9 cellular contexts compared by ENCODE assay signal in the genomic region with DNA sequence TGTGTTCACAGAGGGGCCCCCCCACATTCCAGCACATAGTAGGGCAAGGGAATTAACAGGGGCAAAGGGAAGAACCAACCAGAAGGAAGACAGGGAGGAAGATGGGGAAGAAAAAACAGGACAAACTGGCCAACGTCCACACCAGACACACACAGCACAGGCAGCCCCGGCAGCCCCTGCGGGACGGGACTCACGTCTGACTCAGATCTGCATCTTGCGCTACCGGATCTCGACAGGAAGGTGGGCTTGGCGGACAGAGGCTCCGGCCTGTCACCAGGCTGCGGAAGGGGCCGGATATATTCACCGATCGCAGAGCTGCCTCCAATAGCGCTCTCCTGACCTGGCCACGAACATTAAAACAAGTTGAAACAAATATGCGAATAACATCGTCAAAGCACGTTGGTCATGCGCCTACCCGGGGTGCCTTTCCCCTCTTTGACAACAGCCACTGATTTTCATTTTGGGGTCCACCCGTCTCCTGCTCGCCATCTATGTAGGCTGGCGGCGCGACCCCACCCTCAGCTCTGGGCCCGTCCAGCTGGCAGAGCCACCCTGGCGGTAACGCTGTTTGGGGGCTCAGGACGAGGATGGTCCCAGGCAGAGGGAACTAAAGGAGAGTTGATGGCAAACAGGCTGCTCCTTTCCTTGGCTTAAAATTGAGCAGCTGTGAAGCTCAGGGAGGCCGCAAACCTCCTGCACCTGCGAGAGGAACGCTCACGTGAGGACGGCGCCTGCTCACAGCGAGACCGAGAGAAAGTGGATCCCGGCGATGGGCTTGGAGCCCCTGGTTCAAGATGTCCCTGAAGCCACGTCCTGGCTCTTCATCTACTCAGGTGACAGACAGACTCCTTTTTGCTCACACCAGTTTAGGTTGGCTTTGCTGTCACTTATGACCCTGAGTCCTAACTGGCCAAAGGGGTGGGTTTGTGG.
"Had no signal": no experiment of that assay in that cellular context is flagged by ENCODE, and none has a peak within 500 bp of the region (broad histone marks: within the 10 kb centered on the region; RNA-seq: fewer than 3 reads in every experiment).

No MANE protein-coding gene starts in this region.

- H3K4me3 ChIP-seq: GM23338, HAP-1 had no signal

- H3K27ac Mint-ChIP-seq: GM23338, HFFc6 had no signal

- H3K36me3 ChIP-seq: HAP-1 had no signal

- H3K4me2 ChIP-seq: GM23338, KMS-11 had no signal

- H2AFZ ChIP-seq: GM23338 had no signal

- H3K9me3 ChIP-seq: HAP-1 had no signal

- H3K9ac ChIP-seq: KMS-11 had no signal

- FAIRE-seq: HTR-8/SVneo had no signal

- ATAC-seq: GM23338, HCT116 had no signal

- H3K4me1 Mint-ChIP-seq: GM23338 had no signal

- DNase-seq: H7, HFFc6, IMR-90, KBM-7 had no signal

- H3K27ac ChIP-seq: KMS-11 had no signal

- H3K4me3 Mint-ChIP-seq: GM23338, HFFc6 had no signal

- H3K4me1 ChIP-seq: HAP-1 had no signal
